ENCODE assay signal across 2 cellular contexts in the genomic region with DNA sequence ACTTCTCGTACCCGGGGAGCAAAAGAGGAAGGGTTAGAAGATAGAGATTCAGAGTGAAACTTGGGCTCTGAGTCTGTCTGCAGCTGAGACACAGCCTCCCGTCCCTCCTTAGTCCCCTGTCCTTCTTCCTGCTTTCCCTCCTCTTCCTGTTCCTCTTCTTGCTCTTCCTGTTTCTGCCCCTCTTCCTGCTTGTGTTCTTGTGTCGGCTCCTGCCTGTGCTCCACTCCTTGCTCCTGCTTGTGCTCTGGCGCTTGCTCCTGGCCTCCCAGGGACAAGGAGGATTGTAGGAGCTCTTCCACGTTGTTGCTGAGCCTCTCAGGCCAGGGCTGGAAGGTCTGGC.
TF ChIP-seq lines count a peak whose summit lies in the region.

No MANE protein-coding gene starts in this region.

TF ChIP-seq in GM23338, 12 proteins besides CTCF, POLR2A, EP300 and RAD21:
- TF ChIP-seq, protein P1, sequence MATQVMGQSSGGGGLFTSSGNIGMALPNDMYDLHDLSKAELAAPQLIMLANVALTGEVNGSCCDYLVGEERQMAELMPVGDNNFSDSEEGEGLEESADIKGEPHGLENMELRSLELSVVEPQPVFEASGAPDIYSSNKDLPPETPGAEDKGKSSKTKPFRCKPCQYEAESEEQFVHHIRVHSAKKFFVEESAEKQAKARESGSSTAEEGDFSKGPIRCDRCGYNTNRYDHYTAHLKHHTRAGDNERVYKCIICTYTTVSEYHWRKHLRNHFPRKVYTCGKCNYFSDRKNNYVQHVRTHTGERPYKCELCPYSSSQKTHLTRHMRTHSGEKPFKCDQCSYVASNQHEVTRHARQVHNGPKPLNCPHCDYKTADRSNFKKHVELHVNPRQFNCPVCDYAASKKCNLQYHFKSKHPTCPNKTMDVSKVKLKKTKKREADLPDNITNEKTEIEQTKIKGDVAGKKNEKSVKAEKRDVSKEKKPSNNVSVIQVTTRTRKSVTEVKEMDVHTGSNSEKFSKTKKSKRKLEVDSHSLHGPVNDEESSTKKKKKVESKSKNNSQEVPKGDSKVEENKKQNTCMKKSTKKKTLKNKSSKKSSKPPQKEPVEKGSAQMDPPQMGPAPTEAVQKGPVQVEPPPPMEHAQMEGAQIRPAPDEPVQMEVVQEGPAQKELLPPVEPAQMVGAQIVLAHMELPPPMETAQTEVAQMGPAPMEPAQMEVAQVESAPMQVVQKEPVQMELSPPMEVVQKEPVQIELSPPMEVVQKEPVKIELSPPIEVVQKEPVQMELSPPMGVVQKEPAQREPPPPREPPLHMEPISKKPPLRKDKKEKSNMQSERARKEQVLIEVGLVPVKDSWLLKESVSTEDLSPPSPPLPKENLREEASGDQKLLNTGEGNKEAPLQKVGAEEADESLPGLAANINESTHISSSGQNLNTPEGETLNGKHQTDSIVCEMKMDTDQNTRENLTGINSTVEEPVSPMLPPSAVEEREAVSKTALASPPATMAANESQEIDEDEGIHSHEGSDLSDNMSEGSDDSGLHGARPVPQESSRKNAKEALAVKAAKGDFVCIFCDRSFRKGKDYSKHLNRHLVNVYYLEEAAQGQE (IDR thresholded peaks at IDR 0.05; ENCODE audit: unreplicated experiment), result no peak
- no peak for TF ChIP-seq ZNF114 (CRISPR knock-in tag; IDR thresholded peaks at IDR 0.05)

TF ChIP-seq in PFSK-1, 5 proteins besides CTCF, POLR2A, EP300 and RAD21 (continued from another document):
- TF ChIP-seq, protein P1 (IDR thresholded peaks at IDR 0.05; ENCODE audit: insufficient read depth in 1 of 2, low read depth in 2 of 2, low read length in 2 of 2), result no peak
TF ChIP-seq in PFSK-1: peak in this region for 1.
